8 cellular contexts compared by ENCODE assay signal in the genomic region with DNA sequence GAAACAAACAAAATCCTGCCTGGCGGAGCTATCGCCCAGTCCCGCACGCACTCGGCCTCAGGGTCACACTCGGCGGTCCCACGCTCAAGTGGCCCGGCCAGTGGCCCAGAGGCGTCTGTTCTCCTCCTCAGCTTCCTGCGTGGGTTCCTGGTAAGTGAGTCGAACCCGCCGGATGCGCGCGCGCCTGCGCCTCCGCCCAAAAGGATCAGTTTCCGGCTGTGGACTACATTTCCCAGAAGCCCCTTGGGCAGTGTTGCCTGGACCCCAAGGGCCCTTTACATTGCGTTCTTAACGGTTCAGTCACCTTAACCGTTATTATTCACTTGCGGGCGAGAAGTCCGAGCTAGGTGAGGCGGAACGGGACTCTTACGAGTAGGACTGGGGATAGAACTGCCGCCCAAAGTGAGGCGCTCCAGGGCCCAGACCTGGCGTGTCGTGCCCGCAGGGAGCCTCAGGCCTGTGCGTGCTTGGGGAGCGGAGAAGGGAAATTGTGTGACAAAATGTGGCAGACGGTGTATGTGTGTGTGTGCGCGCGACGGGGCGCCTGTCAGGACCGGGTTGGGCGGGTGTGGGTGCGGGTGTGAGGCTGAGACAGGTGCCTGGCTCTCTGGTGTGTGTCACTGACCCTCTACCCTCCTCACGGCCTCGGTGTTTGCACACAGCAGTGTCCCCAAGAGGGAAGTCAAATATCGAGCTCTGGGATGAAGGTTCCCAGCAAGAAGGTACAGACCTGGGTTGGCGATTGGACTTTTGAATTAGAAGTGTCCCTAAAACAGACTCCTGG. TPM values are rescaled to one million over a fixed set of nuclear protein-coding genes. Genes with fewer than 3 reads are reported as not detected.
DNase-seq lines count a peak whose midpoint lies in the region; ATAC-seq and TF ChIP-seq lines count a peak whose summit lies in the region.

A gene (plus strand): TSS at position 250 of the 784 bp plus-strand sequence. CDS start 1,267 bp downstream, outside the sequence.

- H3K4me3 ChIP-seq in GM08714 (ENCODE audit: low read length) (peak within 1 kb of the TSS; percentile 99), osteoblast (ENCODE audit: insufficient read depth, low read length) (peak within 1 kb of the TSS; percentile 85), thoracic aorta (peak within 1 kb of the TSS; percentile 81)

- peak within 1 kb of the TSS; percentile 81 for H3K4me2 ChIP-seq in osteoblast (ENCODE audit: insufficient read depth, low read length)

- no peak for TF ChIP-seq CTCF in osteoblast (IDR thresholded peaks at IDR 0.05; ENCODE audit: extremely low read depth, low read depth, low read length)
- no peak for TF ChIP-seq CTCF in thoracic aorta (IDR thresholded peaks at IDR 0.05)

- H3K79me2 ChIP-seq in osteoblast (ENCODE audit: insufficient read depth, low read length), result peaks cover 29% of the 10 kb centered on the region

- H3K27ac Mint-ChIP-seq in activated naive CD8-positive, alpha-beta T cell treated with anti-CD3 and anti-CD28 coated beads for 36 hours, result peak within 1 kb of the TSS; percentile 94

- H3K4me1 ChIP-seq in osteoblast (ENCODE audit: insufficient read depth, low read length) (peaks cover 28% of the 10 kb centered on the region), thoracic aorta (ENCODE audit: control insufficient read depth in 1 of 2, low read depth in 2 of 2) (peaks cover 10 to 26% of the 10 kb centered on the region in 2 donors)

- ATAC-seq in HG02678 (IDR thresholded peaks at IDR 0.05; ENCODE audit: unreplicated experiment) (peak; percentile 90), thoracic aorta (ENCODE audit: insufficient number of reproducible peaks, low FRiP score, low read depth) (peak; percentile 80)

- DNase-seq in NCI-H1105 treated with DMSO at 0.1 percent for 48 hours (lab: John Stamatoyannopoulos, UW) (peak; percentile 80), SKM-1 (lab: John Stamatoyannopoulos, UW; ENCODE audit: unreplicated experiment) (peak; percentile 49), head of caudate nucleus (peak; percentile 87 to 97 (median 92)), osteoblast (ENCODE audit: insufficient read length, low spot score, missing footprints) (peak; percentile 96), thoracic aorta (ENCODE audit: low spot score) (peak; percentile 83)
- DNase-seq in activated naive CD8-positive, alpha-beta T cell treated with anti-CD3 and anti-CD28 coated beads for 36 hours, result peak; percentile 90

- peaks cover 43% of the 10 kb centered on the region for H3K36me3 Mint-ChIP-seq in activated naive CD8-positive, alpha-beta T cell treated with anti-CD3 and anti-CD28 coated beads for 36 hours

- peaks cover 32% of the 10 kb centered on the region for H3K4me1 Mint-ChIP-seq in activated naive CD8-positive, alpha-beta T cell treated with anti-CD3 and anti-CD28 coated beads for 36 hours

- H3K27me3 ChIP-seq in osteoblast (ENCODE audit: insufficient read depth, low read length) (no peaks in the 10 kb centered on the region), thoracic aorta (replicated peaks; ENCODE audit: insufficient read depth) (no peaks in the 10 kb centered on the region)

- H3K27ac ChIP-seq in osteoblast (ENCODE audit: low read depth, low read length) (peak within 1 kb of the TSS; percentile 97), thoracic aorta (peak within 1 kb of the TSS; percentile 78 to 89)

- H3K4me3 Mint-ChIP-seq in activated naive CD8-positive, alpha-beta T cell treated with anti-CD3 and anti-CD28 coated beads for 36 hours, result peak within 1 kb of the TSS; percentile 92

- no peaks in the 10 kb centered on the region for H3K9me3 ChIP-seq in osteoblast (ENCODE audit: low read depth, low read length)
- no peaks in the 10 kb centered on the region for H3K9me3 ChIP-seq in thoracic aorta

- no peaks in the 10 kb centered on the region for H4K20me1 ChIP-seq in osteoblast (ENCODE audit: insufficient read depth, low read length)

- no peaks in the 10 kb centered on the region for H3K36me3 ChIP-seq in osteoblast (ENCODE audit: insufficient read depth, low read length)
- no peaks in the 10 kb centered on the region for H3K36me3 ChIP-seq in thoracic aorta

- intact Hi-C loops in head of caudate nucleus (cut with DNase I), result loop anchor here (2.0 kb wide), 1 partner anchor 26 kb away; a partner anchor contains a TSS

- H3K27me3 Mint-ChIP-seq in activated naive CD8-positive, alpha-beta T cell treated with anti-CD3 and anti-CD28 coated beads for 36 hours, result no peaks in the 10 kb centered on the region

- H3K9me3 Mint-ChIP-seq in activated naive CD8-positive, alpha-beta T cell treated with anti-CD3 and anti-CD28 coated beads for 36 hours, result peaks cover 9% of the 10 kb centered on the region

- H2AFZ ChIP-seq in osteoblast (ENCODE audit: low read length), result peak within 1 kb of the TSS; percentile 100

RNA-seq across cellular contexts. Expression of the gene that starts here (rescaled TPM):
- 1 to 10 TPM; 3.7 to 3.8 TPM for total RNA-seq in activated naive CD8-positive, alpha-beta T cell treated with anti-CD3 and anti-CD28 coated beads for 36 hours
- total RNA-seq in osteoblast (8.7 and 8.8 TPM in 2 replicates), thoracic aorta (1 to 10 TPM; 5.8 to 8.5 TPM)

Comparison
In these comparisons a context has a peak if more than half of its experiments do, and no peak if none do; other contexts are left out.
1. Peak in every context shown above with its lines: DNase-seq, ATAC-seq, H3K4me3 ChIP-seq and H3K27ac ChIP-seq.